14 cellular contexts compared by ENCODE assay signal in the genomic region with DNA sequence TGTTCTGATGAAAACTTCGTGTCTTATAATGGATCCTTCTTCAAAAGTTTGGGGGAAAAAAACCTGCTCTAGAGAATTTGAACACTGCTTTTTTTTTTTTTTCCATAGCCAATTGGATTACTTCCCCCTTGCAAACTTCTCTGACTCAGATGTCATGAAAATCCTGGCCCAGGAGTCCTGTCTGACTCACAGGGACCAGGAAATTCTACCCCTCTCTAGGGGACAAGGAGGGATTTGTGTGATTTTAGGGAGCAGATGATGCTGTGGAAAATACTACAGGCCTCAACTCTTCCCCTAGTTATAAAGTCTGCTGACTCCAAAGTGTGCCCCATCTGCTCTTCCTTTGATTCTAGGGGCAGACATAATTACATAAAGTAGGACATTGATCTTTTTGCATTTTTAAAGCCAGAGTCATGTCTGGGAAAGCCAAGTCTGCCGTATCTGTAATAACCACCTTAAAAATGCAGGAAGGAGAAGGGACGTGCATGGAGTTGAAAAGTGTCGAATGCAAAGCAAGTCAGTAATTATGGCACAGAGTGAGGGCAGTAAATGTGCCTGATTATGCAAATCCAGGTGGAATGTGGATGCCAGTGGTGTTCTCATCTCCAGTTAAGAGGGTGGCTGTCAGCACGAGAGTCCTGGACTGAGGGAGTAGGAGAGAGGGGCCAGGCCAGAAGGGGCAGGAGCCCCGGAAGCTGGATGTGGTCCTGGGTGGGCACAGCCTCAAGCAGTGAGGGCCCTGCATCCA.
DNase-seq lines count a peak whose midpoint lies in the region; ATAC-seq and TF ChIP-seq lines count a peak whose summit lies in the region.
"Had no signal": no experiment of that assay in that cellular context is flagged by ENCODE, and none has a peak within 500 bp of the region (broad histone marks: within the 10 kb centered on the region; RNA-seq: fewer than 3 reads in every experiment).

No MANE protein-coding gene starts in this region.

- peaks cover 4% of the 10 kb centered on the region for H3K4me1 ChIP-seq in A673 (ENCODE audit: insufficient read depth, low read length, poor library complexity, severe bottlenecking)
- H3K4me1 ChIP-seq: pancreas had no signal

- POLR2A ChIA-PET in A673 (lab: Charles Lee; ENCODE audit: low non-redundant PET), result no interaction called here

- DNase-seq in A673 (ENCODE audit: low spot score) (peak; percentile 35), HT-29 (ENCODE audit: low spot score) (peak; percentile 24), amniotic epithelial cell (ENCODE audit: low read depth) (peak; percentile 2), glutamatergic neuron (no peak), NCI-H2081 treated with DMSO at 0.1 percent for 48 hours (lab: John Stamatoyannopoulos, UW) (no peak), hypothalamus (lab: John Stamatoyannopoulos, UW) (no peak)
- DNase-seq: activated gamma-delta T cell, HFFc6, NCI-H2029 treated with DMSO at 0.1 percent for 48 hours, pancreas, SHP77 had no signal

- TF ChIP-seq CTCF in A673 (conservative IDR thresholded peaks at IDR 0.05; ENCODE audit: low read depth, low read length) (no peak), glutamatergic neuron (IDR thresholded peaks at IDR 0.05; ENCODE audit: partially characterized antibody, unreplicated experiment) (no peak)

- no peak overlapping the region for H3K27ac ChIP-seq in A673 (ENCODE audit: low read depth, low read length, poor library complexity, severe bottlenecking)
- H3K27ac ChIP-seq: HL-60, pancreas had no signal

- ATAC-seq in HG02870 (IDR thresholded peaks at IDR 0.05; ENCODE audit: unreplicated experiment) (no peak), HG02642 (IDR thresholded peaks at IDR 0.05; ENCODE audit: poor library complexity, unreplicated experiment) (no peak)

- H3K27ac Mint-ChIP-seq in glutamatergic neuron (ENCODE audit: unreplicated experiment), result peak overlapping the region; percentile 11
- H3K27ac Mint-ChIP-seq: HFFc6 had no signal

- H3K4me3 Mint-ChIP-seq in glutamatergic neuron (ENCODE audit: unreplicated experiment), result no peak overlapping the region
- H3K4me3 Mint-ChIP-seq: HFFc6 had no signal

- CTCF ChIA-PET in A673 (lab: Charles Lee), result no interaction called here

- no peaks in the 10 kb centered on the region for H3K9me3 ChIP-seq in A673 (ENCODE audit: low read depth, low read length, poor library complexity, severe bottlenecking)
- H3K9me3 ChIP-seq: pancreas had no signal

- no TSS peak for BruUV-seq in A673 (replicated peaks; lab: Mats Ljungman, UMichigan)

- peaks cover 4% of the 10 kb centered on the region for H3K36me3 Mint-ChIP-seq in glutamatergic neuron (ENCODE audit: unreplicated experiment)

- intact Hi-C loops in A673 (cut with micrococcal nuclease; ENCODE audit: unreplicated experiment), result no loop called here

- H3K27me3 Mint-ChIP-seq in glutamatergic neuron (ENCODE audit: unreplicated experiment), result no peaks in the 10 kb centered on the region

- peaks cover 20% of the 10 kb centered on the region for H3K27me3 ChIP-seq in A673 (replicated peaks; ENCODE audit: insufficient read depth, low read depth, low read length, poor library complexity)

- H3K4me3 ChIP-seq in A673 (ENCODE audit: low read depth, low read length, poor library complexity, severe bottlenecking), result no peak overlapping the region
- H3K4me3 ChIP-seq: pancreas had no signal

- H3K36me3 ChIP-seq in A673 (ENCODE audit: insufficient read depth, low read length, poor library complexity, severe bottlenecking), result no peaks in the 10 kb centered on the region
- H3K36me3 ChIP-seq: pancreas had no signal

- H3K9me3 Mint-ChIP-seq in glutamatergic neuron (ENCODE audit: unreplicated experiment), result no peaks in the 10 kb centered on the region

- H3K4me1 Mint-ChIP-seq in glutamatergic neuron (ENCODE audit: low read depth, unreplicated experiment), result peaks cover 7% of the 10 kb centered on the region

Comparison
In these comparisons a context has a peak if more than half of its experiments do, and no peak if none do; other contexts are left out.
1. DNase-seq: peak in A673 (single experiment), HT-29 (single experiment) and amniotic epithelial cell (single experiment); none in glutamatergic neuron (single experiment), NCI-H2081 treated with DMSO at 0.1 percent for 48 hours (single experiment) and hypothalamus (0 of 51).